In the genomic region with DNA sequence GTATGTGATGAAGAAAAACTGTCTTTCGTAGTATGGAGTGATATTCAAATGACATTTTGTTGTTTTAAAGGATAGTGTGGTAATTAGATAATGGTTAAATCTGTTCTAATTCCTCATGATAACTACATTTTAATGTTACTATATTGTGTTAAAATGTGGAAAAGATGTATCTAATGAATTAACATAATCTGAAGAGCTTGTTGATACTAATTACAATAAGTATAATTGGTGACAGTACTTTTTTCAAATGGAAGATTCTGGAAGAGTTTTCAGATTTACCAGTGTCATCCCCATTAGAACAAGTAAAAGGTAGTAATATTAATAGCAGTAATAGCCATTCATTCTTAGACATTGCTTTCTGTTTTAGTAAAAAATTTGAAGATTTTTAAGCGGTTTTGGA, we compare ENCODE assay signal across 34 cellular contexts.
"Had no signal": no experiment of that assay in that cellular context is flagged by ENCODE, and none has a peak within 500 bp of the region (broad histone marks: within the 10 kb centered on the region; RNA-seq: fewer than 3 reads in every experiment).

No MANE protein-coding gene starts in this region.

- H3K4me3 ChIP-seq: MG63 had no signal

- DNase-seq: Karpas-422, Kasumi-1, MG63, MM.1S, MV-4-11, NCI-H1048, NCI-H1092, NCI-H1092 treated with DMSO at 0.1 percent for 48 hours, NCI-H1105, NCI-H1105 treated with DMSO at 0.1 percent for 48 hours, NCI-H1417, NCI-H1417 treated with DMSO at 0.1 percent for 48 hours, NCI-H1436, NCI-H1436 treated with DMSO at 0.1 percent for 48 hours, NCI-H146, NCI-H1694, NCI-H1694 treated with DMSO at 0.1 percent for 48 hours, NCI-H187, NCI-H187 treated with DMSO at 0.1 percent for 48 hours, NCI-H1930, NCI-H2029, NCI-H2029 treated with DMSO at 0.1 percent for 48 hours, NCI-H2081, NCI-H2081 treated with DMSO at 0.1 percent for 48 hours, NCI-H2107, NCI-H2171, NCI-H2171 treated with DMSO at 0.1 percent for 48 hours, NCI-H2227 treated with DMSO at 0.1 percent for 48 hours, NCI-H226, NCI-H345, NCI-H446, NCI-H446 treated with DMSO at 0.1 percent for 48 hours, NCI-H510A, NCI-H510A treated with DMSO at 0.1 percent for 48 hours had no signal

- H3K9me3 ChIP-seq: MG63 had no signal
